In the genomic region with DNA sequence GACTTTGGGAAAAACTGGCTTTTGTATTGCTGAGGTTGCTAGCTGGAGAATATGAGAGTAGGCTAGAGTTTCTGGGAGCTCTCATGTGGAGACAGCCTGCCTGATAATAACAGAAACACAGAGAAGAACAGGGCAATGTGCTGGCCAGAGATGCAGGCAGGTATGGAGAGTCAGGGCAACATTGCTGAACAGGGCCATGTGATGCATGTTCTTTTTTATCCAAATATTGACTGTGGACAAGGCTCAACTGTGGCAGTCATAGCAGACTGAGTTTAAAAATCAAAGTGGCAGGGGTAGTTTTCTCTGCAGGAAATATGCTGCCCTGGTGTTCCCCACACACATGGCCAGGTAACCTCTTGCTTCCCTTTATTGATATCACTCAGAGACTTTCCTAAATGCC, we compare ENCODE assay signal across 19 cellular contexts.
A peak's percentile ranks its signal among the peaks of the same experiment; 100 is the strongest.
DNase-seq lines count a peak whose midpoint lies in the region; ATAC-seq, FAIRE-seq and TF ChIP-seq lines count a peak whose summit lies in the region.
"Had no signal": no experiment of that assay in that cellular context is flagged by ENCODE, and none has a peak within 500 bp of the region (broad histone marks: within the 10 kb centered on the region; RNA-seq: fewer than 3 reads in every experiment).

No MANE protein-coding gene starts in this region.

- no peak overlapping the region for H3K4ac ChIP-seq in H1 (replicated peaks; ENCODE audit: insufficient read length, low read depth, low read length)

- H2BK120ac ChIP-seq in H1 (replicated peaks; ENCODE audit: low read depth, low read length), result no peak overlapping the region

- H3K27me3 ChIP-seq in GM23338 (ENCODE audit: insufficient read depth), result no peaks in the 10 kb centered on the region
- H3K27me3 ChIP-seq in H1 (replicated peaks in 1 of 4; ENCODE audit: control insufficient read depth in 3 of 4, extremely low read depth in 1 of 4, insufficient read depth in 3 of 4, low read length in 3 of 4), result no peaks in the 10 kb centered on the region
- H3K27me3 ChIP-seq: BE2C had no signal

- no peak overlapping the region for H3K23ac ChIP-seq in H1 (ENCODE audit: insufficient read length)

- H3K27ac Mint-ChIP-seq in GM23338, result no peak overlapping the region
- H3K27ac Mint-ChIP-seq in stimulated activated naive B cell treated with anti-CD40 and anti-IgM and Interleukin-4, amounts not matched to agents 10 μg/mL and 1 μg/mL and 100 μg/mL, for 72 hours, result no peak overlapping the region
- H3K27ac Mint-ChIP-seq: CD4-positive, alpha-beta T cell had no signal

- DNase-seq in NCI-H146 (lab: John Stamatoyannopoulos, UW), result peak; percentile 3
- no peak for DNase-seq in NCI-H146 treated with DMSO at 0.1 percent for 48 hours (lab: John Stamatoyannopoulos, UW; ENCODE audit: unreplicated experiment)
- no peak for DNase-seq in GM23338 (ENCODE audit: low spot score)
- no peak for DNase-seq in H1 (ENCODE audit: low read depth in 1 of 2, low spot score in 2 of 2)
- no peak for DNase-seq in stimulated activated naive B cell treated with anti-CD40 and anti-IgM and Interleukin-4, amounts not matched to agents 10 μg/mL and 1 μg/mL and 100 μg/mL, for 72 hours
- DNase-seq in AG08395 (ENCODE audit: low spot score), result no peak
- DNase-seq in NCI-H2029 (lab: John Stamatoyannopoulos, UW), result no peak
- no peak for DNase-seq in GOT3 (lab: John Stamatoyannopoulos, UW)
- DNase-seq: BE2C; Caco-2; CD4-positive, alpha-beta T cell; DND-41; EL; KG1 had no signal

- no peak overlapping the region for H3K56ac ChIP-seq in H1 (replicated peaks; ENCODE audit: insufficient read length, low read depth, low read length)

- no peaks in the 10 kb centered on the region for H3K79me1 ChIP-seq in H1 (ENCODE audit: low read depth, low read length)

- no peak overlapping the region for H4K5ac ChIP-seq in H1 (ENCODE audit: insufficient read length, low read depth, low read length)

- POLR2A ChIA-PET in H1 (lab: Charles Lee; ENCODE audit: partially characterized antibody), result no interaction called here

- H2AK5ac ChIP-seq in H1 (ENCODE audit: low read depth, low read length), result no peak overlapping the region

- H4K91ac ChIP-seq in H1 (replicated peaks; ENCODE audit: insufficient read length, low read length), result no peak overlapping the region

- TF ChIP-seq EP300 in H1 (IDR thresholded peaks at IDR 0.05; ENCODE audit: borderline replicate concordance in 1 of 2, low read depth in 2 of 2, low read length in 2 of 2), result no peak

- no peaks in the 10 kb centered on the region for H3K36me3 ChIP-seq in GM23338 (ENCODE audit: insufficient read depth)
- H3K36me3 ChIP-seq in H1 (ENCODE audit: control insufficient read depth in 2 of 4, insufficient read depth in 4 of 4, low read length in 3 of 4), result no peaks in the 10 kb centered on the region
- H3K36me3 ChIP-seq: BE2C, HAP-1 had no signal

- TF ChIP-seq RAD21 in H1 (IDR thresholded peaks at IDR 0.05 in 1 of 2, conservative IDR thresholded peaks at IDR 0.05 in 1 of 2; ENCODE audit: low read depth in 2 of 2, low read length in 2 of 2), result no peak

- no peak for TF ChIP-seq CTCF in GM23338 (conservative IDR thresholded peaks at IDR 0.05; ENCODE audit: low read depth in 2 of 2)
- TF ChIP-seq CTCF in H1 (IDR thresholded peaks at IDR 0.05; ENCODE audit: control extremely low read depth in 1 of 3, insufficient read depth in 1 of 3, low read depth in 1 of 3, low read length in 3 of 3), result no peak

- peak overlapping the region; percentile 68; the same call in 1 of the 2 replicates for H2BK20ac ChIP-seq in H1 (ENCODE audit: low read length)

- H3K27me3 Mint-ChIP-seq in GM23338 (ENCODE audit: insufficient read depth, low read depth, poor library complexity), result peaks cover 1% of the 10 kb centered on the region
- H3K27me3 Mint-ChIP-seq in stimulated activated naive B cell treated with anti-CD40 and anti-IgM and Interleukin-4, amounts not matched to agents 10 μg/mL and 1 μg/mL and 100 μg/mL, for 72 hours, result no peaks in the 10 kb centered on the region
- H3K27me3 Mint-ChIP-seq: CD4-positive, alpha-beta T cell had no signal

- H3K9me3 ChIP-seq in H1 (ENCODE audit: insufficient read depth in 2 of 2, low read depth in 1 of 2, low read length in 1 of 2), result no peaks in the 10 kb centered on the region
- H3K9me3 ChIP-seq: BE2C, Caco-2, HAP-1 had no signal

- H3K4me2 ChIP-seq in GM23338 (no peak overlapping the region), H1 (ENCODE audit: insufficient read depth in 1 of 2, low read depth in 2 of 2, low read length in 2 of 2) (no peak overlapping the region)

- no peak for FAIRE-seq in H1 (lab: Jason Lieb, UNC)
- FAIRE-seq: D721Med, G401.6, GM12891, GM19239 had no signal

- H3K4me3 Mint-ChIP-seq in GM23338, result no peak overlapping the region
- no peak overlapping the region for H3K4me3 Mint-ChIP-seq in stimulated activated naive B cell treated with anti-CD40 and anti-IgM and Interleukin-4, amounts not matched to agents 10 μg/mL and 1 μg/mL and 100 μg/mL, for 72 hours
- H3K4me3 Mint-ChIP-seq: CD4-positive, alpha-beta T cell had no signal

- peaks cover 14% of the 10 kb centered on the region for H3K9me2 ChIP-seq in GM23338 (ENCODE audit: insufficient read depth)

- H3K27ac ChIP-seq in GM23338 (ENCODE audit: low read depth) (no peak overlapping the region), H1 (ENCODE audit: low read depth, low read length) (no peak overlapping the region)

- CTCF ChIA-PET in H1 (lab: Charles Lee; ENCODE audit: partially characterized antibody), result interaction anchor here (0.6 kb wide), 1 partner anchor 282 kb away, joined by 3 read pairs; no protein-coding TSS in a partner anchor

- H4K20me1 ChIP-seq in GM23338 (replicated peaks; ENCODE audit: insufficient read depth) (no peaks in the 10 kb centered on the region), H1 (replicated peaks in 1 of 2; ENCODE audit: control insufficient read depth in 1 of 2, insufficient read depth in 2 of 2, low read length in 2 of 2) (no peaks in the 10 kb centered on the region)

- no peak for TF ChIP-seq POLR2A in H1 (IDR thresholded peaks at IDR 0.05; ENCODE audit: control extremely low read depth in 1 of 2, low read depth in 2 of 2, low read length in 2 of 2)

- H3K4me1 ChIP-seq in GM23338 (ENCODE audit: insufficient read depth) (0 out of 2 replicates have a peak, but pooled peaks cover 4% of the 10 kb centered on the region), H1 (replicated peaks in 1 of 4; ENCODE audit: control insufficient read depth in 3 of 4, insufficient read depth in 4 of 4, low read length in 3 of 4) (no peaks in the 10 kb centered on the region; a peak in 2 of 7 replicates)
- H3K4me1 ChIP-seq: Caco-2, HAP-1 had no signal

- H3K36me3 Mint-ChIP-seq in GM23338 (ENCODE audit: low read depth), result no peaks in the 10 kb centered on the region
- H3K36me3 Mint-ChIP-seq in stimulated activated naive B cell treated with anti-CD40 and anti-IgM and Interleukin-4, amounts not matched to agents 10 μg/mL and 1 μg/mL and 100 μg/mL, for 72 hours, result no peaks in the 10 kb centered on the region

- H3K23me2 ChIP-seq in H1 (ENCODE audit: low read depth, low read length), result no peaks in the 10 kb centered on the region

- no peaks in the 10 kb centered on the region for H3K4me1 Mint-ChIP-seq in GM23338
- H3K4me1 Mint-ChIP-seq in stimulated activated naive B cell treated with anti-CD40 and anti-IgM and Interleukin-4, amounts not matched to agents 10 μg/mL and 1 μg/mL and 100 μg/mL, for 72 hours, result peaks cover 0 to 4% of the 10 kb centered on the region in 2 donors

- no peaks in the 10 kb centered on the region for H3K79me2 ChIP-seq in GM23338 (replicated peaks; ENCODE audit: insufficient read depth)
- no peaks in the 10 kb centered on the region for H3K79me2 ChIP-seq in H1 (ENCODE audit: control insufficient read depth in 1 of 2, insufficient read depth in 2 of 2, low read length in 2 of 2)

- H3K4me3 ChIP-seq in GM23338, result no peak overlapping the region
- H3K4me3 ChIP-seq in H1 (ENCODE audit: extremely low read depth in 1 of 4, insufficient read depth in 2 of 4, low read depth in 3 of 4, low read length in 4 of 4), result no peak overlapping the region
- H3K4me3 ChIP-seq: HAP-1 had no signal

- H3K18ac ChIP-seq in H1 (ENCODE audit: extremely low read depth, low read length), result no peak overlapping the region

- H2BK15ac ChIP-seq in H1 (ENCODE audit: low read length), result no peak overlapping the region

- H3K9ac ChIP-seq in H1 (replicated peaks in 1 of 4; ENCODE audit: extremely low read depth in 1 of 4, low read depth in 3 of 4, low read length in 3 of 4), result no peak overlapping the region

- H3K9me3 Mint-ChIP-seq in GM23338, result peaks cover 7% of the 10 kb centered on the region; the same call in 1 of the 3 replicates
- peaks cover 0 to 4% of the 10 kb centered on the region in 2 donors for H3K9me3 Mint-ChIP-seq in stimulated activated naive B cell treated with anti-CD40 and anti-IgM and Interleukin-4, amounts not matched to agents 10 μg/mL and 1 μg/mL and 100 μg/mL, for 72 hours

- H3F3A ChIP-seq in GM23338 (replicated peaks; ENCODE audit: low read depth), result no peaks in the 10 kb centered on the region

- H3K14ac ChIP-seq in H1 (ENCODE audit: insufficient read length), result no peak overlapping the region

- H2AFZ ChIP-seq in GM23338 (peak overlapping the region; percentile 80; the same call in 1 of the 2 replicates), H1 (ENCODE audit: low read length) (no peak overlapping the region)

- no peak overlapping the region for H4K8ac ChIP-seq in H1 (ENCODE audit: extremely low read depth, insufficient read depth, low read length)

- no peak overlapping the region for H2BK12ac ChIP-seq in H1 (ENCODE audit: low read depth, low read length)

- H2BK5ac ChIP-seq in H1 (ENCODE audit: low read depth, low read length), result no peak overlapping the region

- no peak for ATAC-seq in GM23338
- ATAC-seq in stimulated activated naive B cell treated with anti-CD40 and anti-IgM and Interleukin-4, amounts not matched to agents 10 μg/mL and 1 μg/mL and 100 μg/mL, for 72 hours (replicated peaks), result peak; percentile 31

TF ChIP-seq in GM23338, 12 proteins besides CTCF, POLR2A, EP300 and RAD21 (continues in another document):
- TF ChIP-seq NANOG (IDR thresholded peaks at IDR 0.05; ENCODE audit: borderline replicate concordance) (no peak), EZH2phosphoT487 (IDR thresholded peaks at IDR 0.05; ENCODE audit: unreplicated experiment) (no peak), EZH2 (IDR thresholded peaks at IDR 0.05; ENCODE audit: low read depth, unreplicated experiment) (no peak), ZNF114 (CRISPR knock-in tag; IDR thresholded peaks at IDR 0.05) (no peak)

TF ChIP-seq in H1, 55 proteins besides CTCF, POLR2A, EP300 and RAD21 (continues in another document):
- TF ChIP-seq MAFK (IDR thresholded peaks at IDR 0.05; ENCODE audit: low read depth, low read length) (no peak), SP2 (IDR thresholded peaks at IDR 0.05; ENCODE audit: low read length) (no peak), GTF2F1 (IDR thresholded peaks at IDR 0.05; ENCODE audit: borderline replicate concordance, low read depth, low read length) (no peak)
- TF ChIP-seq, protein P1, sequence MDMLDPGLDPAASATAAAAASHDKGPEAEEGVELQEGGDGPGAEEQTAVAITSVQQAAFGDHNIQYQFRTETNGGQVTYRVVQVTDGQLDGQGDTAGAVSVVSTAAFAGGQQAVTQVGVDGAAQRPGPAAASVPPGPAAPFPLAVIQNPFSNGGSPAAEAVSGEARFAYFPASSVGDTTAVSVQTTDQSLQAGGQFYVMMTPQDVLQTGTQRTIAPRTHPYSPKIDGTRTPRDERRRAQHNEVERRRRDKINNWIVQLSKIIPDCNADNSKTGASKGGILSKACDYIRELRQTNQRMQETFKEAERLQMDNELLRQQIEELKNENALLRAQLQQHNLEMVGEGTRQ (IDR thresholded peaks at IDR 0.05; ENCODE audit: low read length), result no peak
